ENCODE assay signal across 12 cellular contexts in genomic region chr18:48072428-48073204, GRCh38.
DNase-seq lines count a peak whose midpoint lies in the region; ATAC-seq, FAIRE-seq and TF ChIP-seq lines count a peak whose summit lies in the region.
"Had no signal": no experiment of that assay in that cellular context is flagged by ENCODE, and none has a peak within 500 bp of the region (broad histone marks: within the 10 kb centered on the region; RNA-seq: fewer than 3 reads in every experiment).

No MANE protein-coding gene starts in this region.

- H2AFZ ChIP-seq in astrocyte (ENCODE audit: low read depth, low read length) (peak overlapping the region; percentile 26), trophoblast cell (ENCODE audit: insufficient read depth, low read length, poor library complexity) (peak overlapping the region; percentile 30)

- no peaks in the 10 kb centered on the region for H3K4me1 ChIP-seq in astrocyte (ENCODE audit: insufficient read depth, low read length)
- H3K4me1 ChIP-seq in trophoblast cell (ENCODE audit: control insufficient read depth in 1 of 2, insufficient read depth in 2 of 2, low read length in 2 of 2): peaks cover 3 to 4% of the 10 kb centered on the region in 2 experiments
- H3K4me1 ChIP-seq in aorta (ENCODE audit: control insufficient read depth in 1 of 2, insufficient read depth in 2 of 2, low read length in 2 of 2): no peaks in the 10 kb centered on the region

- H2BK12ac ChIP-seq in trophoblast cell (ENCODE audit: low read length): no peak overlapping the region

- H3K23ac ChIP-seq in trophoblast cell (ENCODE audit: low read length): no peak overlapping the region

- H3K4me3 ChIP-seq in astrocyte (ENCODE audit: insufficient read depth, low read depth, low read length) (no peak overlapping the region), trophoblast cell (ENCODE audit: low read depth, low read length) (no peak overlapping the region), aorta (ENCODE audit: low read length in 2 of 2) (no peak overlapping the region)
- H3K4me3 ChIP-seq: ovary had no signal

- no peaks in the 10 kb centered on the region for H3K36me3 ChIP-seq in astrocyte (ENCODE audit: insufficient read depth, low read length)
- H3K36me3 ChIP-seq in trophoblast cell (ENCODE audit: control insufficient read depth in 1 of 2, insufficient read depth in 2 of 2, low read length in 2 of 2): no peaks in the 10 kb centered on the region
- H3K36me3 ChIP-seq in aorta (ENCODE audit: control insufficient read depth in 1 of 2, insufficient read depth in 2 of 2, low read length in 1 of 2): no peaks in the 10 kb centered on the region
- H3K36me3 ChIP-seq: ovary had no signal

- peaks cover 4% of the 10 kb centered on the region for H3K36me3 Mint-ChIP-seq in astrocyte (ENCODE audit: low read depth, unreplicated experiment)

- DNase-seq in astrocyte (ENCODE audit: low read depth): no peak
- DNase-seq in left cardiac atrium: peak; percentile 55
- DNase-seq in trophoblast cell: no peak
- DNase-seq in aorta: no peak
- DNase-seq in HuH-7 (ENCODE audit: low spot score): no peak
- DNase-seq in glomerular visceral epithelial cell (ENCODE audit: extremely low spot score): no peak
- DNase-seq in AG08396 (ENCODE audit: low spot score): no peak
- DNase-seq: activated CD4-positive, alpha-beta T cell treated with anti-CD3 and anti-CD28 coated beads for 48 hours; effector memory CD4-positive, alpha-beta T cell; MV-4-11; stimulated activated CD4-positive, alpha-beta T cell treated with anti-CD3 and anti-CD28 coated beads, Interleukin-4, amount 100 ng/mL, for 24 hours had no signal

- WGBS in trophoblast cell (ENCODE audit: extremely low coverage, insufficient coverage, insufficient read length): no CpG with 5 or more reads among the region's 18 CpGs
- WGBS in aorta, 2 donors: 76 to 80% methylated on average over 18 of the region's 18 CpGs

- no peak for TF ChIP-seq CTCF in astrocyte (IDR thresholded peaks at IDR 0.05; ENCODE audit: insufficient read depth, low read depth, low read length)

- no peak overlapping the region for H2BK120ac ChIP-seq in trophoblast cell (ENCODE audit: insufficient read depth, low read length, poor library complexity)

- H3K79me2 ChIP-seq in astrocyte (ENCODE audit: insufficient read depth, low read length) (no peaks in the 10 kb centered on the region), trophoblast cell (ENCODE audit: control insufficient read depth, insufficient read depth, low read length, poor library complexity) (no peaks in the 10 kb centered on the region)

- no peak for FAIRE-seq in astrocyte (lab: Jason Lieb, UNC)

- peaks cover 1% of the 10 kb centered on the region for H3K9me3 Mint-ChIP-seq in astrocyte (ENCODE audit: unreplicated experiment)

- no peak overlapping the region for H2AK5ac ChIP-seq in trophoblast cell (ENCODE audit: low read length)

- no peaks in the 10 kb centered on the region for H3K4me1 Mint-ChIP-seq in astrocyte (ENCODE audit: low read depth, unreplicated experiment)

- H3K4me3 Mint-ChIP-seq in astrocyte (ENCODE audit: unreplicated experiment): no peak overlapping the region

- H3K27ac Mint-ChIP-seq in astrocyte (ENCODE audit: unreplicated experiment): no peak overlapping the region

- no peak overlapping the region for H3K14ac ChIP-seq in trophoblast cell (ENCODE audit: low read length)

- no peak overlapping the region for H4K8ac ChIP-seq in trophoblast cell (ENCODE audit: low read depth, low read length)

- H4K91ac ChIP-seq in trophoblast cell (ENCODE audit: low read depth, low read length): no peak overlapping the region

- H4K12ac ChIP-seq in trophoblast cell (ENCODE audit: low read depth, low read length): no peak overlapping the region

- H3K27me3 ChIP-seq in astrocyte (ENCODE audit: insufficient read depth, low read length) (peaks cover 5% of the 10 kb centered on the region), trophoblast cell (ENCODE audit: insufficient read depth, low read length) (no peaks in the 10 kb centered on the region), aorta (ENCODE audit: control insufficient read depth in 1 of 2, insufficient read depth in 2 of 2, low read length in 1 of 2) (no peaks in the 10 kb centered on the region)
- H3K27me3 ChIP-seq: ovary had no signal

- no peaks in the 10 kb centered on the region for H3K79me1 ChIP-seq in trophoblast cell (ENCODE audit: low read length)

- H3K4me2 ChIP-seq in astrocyte (ENCODE audit: low read length) (no peak overlapping the region), trophoblast cell (ENCODE audit: low read length) (no peak overlapping the region)

- H3K18ac ChIP-seq in trophoblast cell (ENCODE audit: low read length): no peak overlapping the region

- intact Hi-C loops in left cardiac atrium (cut with DNase I) (no loop called here), aorta (cut with DNase I) (no loop called here)

- H3K4ac ChIP-seq in trophoblast cell (ENCODE audit: low read depth, low read length): no peak overlapping the region

- ATAC-seq in left cardiac atrium (peak; percentile 30 to 61), aorta (ENCODE audit: low FRiP score) (peak; percentile 5)

- no peak overlapping the region for H3K9ac ChIP-seq in astrocyte (ENCODE audit: low read length)
- no peak overlapping the region for H3K9ac ChIP-seq in trophoblast cell (ENCODE audit: low read length)

- H3K27ac ChIP-seq in astrocyte (ENCODE audit: low read depth, low read length): no peak overlapping the region
- H3K27ac ChIP-seq in trophoblast cell (ENCODE audit: low read depth, low read length): no peak overlapping the region
- H3K27ac ChIP-seq in aorta (ENCODE audit: low read depth in 1 of 2, low read length in 2 of 2): no peak overlapping the region
- H3K27ac ChIP-seq: ovary had no signal

- H4K20me1 ChIP-seq in astrocyte (ENCODE audit: insufficient read depth, low read length): no peaks in the 10 kb centered on the region

- H3K27me3 Mint-ChIP-seq in astrocyte (ENCODE audit: low read depth, unreplicated experiment): peaks cover 54% of the 10 kb centered on the region

- H3K9me3 ChIP-seq in astrocyte (ENCODE audit: insufficient read depth, low read depth, low read length): no peaks in the 10 kb centered on the region
- H3K9me3 ChIP-seq in trophoblast cell (ENCODE audit: insufficient read depth, low read depth, low read length): no peaks in the 10 kb centered on the region
- H3K9me3 ChIP-seq in aorta (ENCODE audit: control insufficient read depth, low read length): no peaks in the 10 kb centered on the region
- H3K9me3 ChIP-seq: ovary had no signal

- H2BK5ac ChIP-seq in trophoblast cell (ENCODE audit: low read depth, low read length, poor library complexity): no peak overlapping the region
